In the genomic region with DNA sequence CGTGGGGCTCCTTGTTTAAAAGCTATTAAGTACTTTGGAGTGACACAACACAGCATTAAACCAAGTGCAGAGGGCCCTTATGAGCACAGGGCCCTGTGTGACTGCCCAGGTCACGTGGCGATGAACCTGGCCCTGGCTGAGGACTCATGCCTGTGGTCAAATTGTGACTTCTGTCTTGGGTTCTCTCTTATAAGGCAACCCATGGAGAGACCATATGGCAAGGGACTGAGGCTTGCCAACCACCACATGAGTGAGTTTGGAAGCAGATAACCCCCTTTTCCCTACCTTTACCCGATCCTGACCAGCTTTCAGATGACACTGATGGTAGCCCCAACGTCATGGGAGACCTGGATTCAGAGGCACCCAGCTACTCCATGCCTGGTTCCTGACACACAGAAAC, we compare ENCODE assay signal across 15 cellular contexts.
A peak's percentile ranks its signal among the peaks of the same experiment; 100 is the strongest.
DNase-seq lines count a peak whose midpoint lies in the region; ATAC-seq, FAIRE-seq and TF ChIP-seq lines count a peak whose summit lies in the region.
"Had no signal": no experiment of that assay in that cellular context is flagged by ENCODE, and none has a peak within 500 bp of the region (broad histone marks: within the 10 kb centered on the region; RNA-seq: fewer than 3 reads in every experiment).

No MANE protein-coding gene starts in this region.

- no peak for TF ChIP-seq EP300 in K562 (IDR thresholded peaks at IDR 0.05; ENCODE audit: low read length)
- TF ChIP-seq EP300 in H1 (IDR thresholded peaks at IDR 0.05; ENCODE audit: borderline replicate concordance in 1 of 2, low read depth in 2 of 2, low read length in 2 of 2) = no peak

- CTCF ChIA-PET in K562 (lab: Yijun Ruan, JAX; ENCODE audit: low intra/inter-chr PET ratio) (no interaction called here), H1 (lab: Charles Lee; ENCODE audit: partially characterized antibody) (interaction anchor here (1.2 kb wide), 1 partner anchor 15 kb away, joined by 5 read pairs; no protein-coding TSS in a partner anchor)

- no peak overlapping the region for H3K56ac ChIP-seq in H1 (replicated peaks; ENCODE audit: insufficient read length, low read depth, low read length)

- whole genome bisulfite sequencing in K562 (ENCODE audit: insufficient coverage, low coverage, missing lambda C conversion rate) = 0% methylated on average over 5 of the region's 5 CpGs
- 91% methylated on average over 5 of the region's 5 CpGs; no CpG with 5 or more reads in 1 of the 2 experiments for WGBS in H1 (ENCODE audit: extremely low coverage in 1 of 2, insufficient coverage in 1 of 2, insufficient read length in 1 of 2, insufficient replicate concordance in 2 of 2, low coverage in 1 of 2, low lambda C conversion rate in 2 of 2, missing lambda C conversion rate in 1 of 2), 2 experiments

- FAIRE-seq in K562 (lab: Jason Lieb, UNC) (no peak), H1 (lab: Jason Lieb, UNC) (no peak)

- H3K9me1 ChIP-seq in K562 (ENCODE audit: control insufficient read depth, insufficient read depth, low read length) = no peaks in the 10 kb centered on the region

- no peak for TF ChIP-seq RAD21 in K562 (CRISPR knock-in tag; conservative IDR thresholded peaks at IDR 0.05 in 1 of 2, IDR thresholded peaks at IDR 0.05 in 1 of 2)
- no peak for TF ChIP-seq RAD21 in H1 (IDR thresholded peaks at IDR 0.05 in 1 of 2, conservative IDR thresholded peaks at IDR 0.05 in 1 of 2; ENCODE audit: low read depth in 2 of 2, low read length in 2 of 2)

- in situ Hi-C loops in K562 (cut with MboI) = no loop called here

- H3K4me3 ChIP-seq in K562 (no peak overlapping the region), H1 (ENCODE audit: extremely low read depth in 1 of 4, insufficient read depth in 2 of 4, low read depth in 3 of 4, low read length in 4 of 4) (no peak overlapping the region)

- TF ChIP-seq CTCF in K562 (IDR thresholded peaks at IDR 0.05 in 2 of 3, conservative IDR thresholded peaks at IDR 0.05 in 1 of 3; ENCODE audit: insufficient read depth in 2 of 3, low read depth in 1 of 3, low read length in 3 of 3) (no peak), H1 (IDR thresholded peaks at IDR 0.05; ENCODE audit: control extremely low read depth in 1 of 3, insufficient read depth in 1 of 3, low read depth in 1 of 3, low read length in 3 of 3) (no peak)

- no peak for TF ChIP-seq POLR2A in K562 (conservative IDR thresholded peaks at IDR 0.05)
- TF ChIP-seq POLR2A in H1 (IDR thresholded peaks at IDR 0.05; ENCODE audit: control extremely low read depth in 1 of 2, low read depth in 2 of 2, low read length in 2 of 2) = no peak

- no peak overlapping the region for H2BK20ac ChIP-seq in H1 (ENCODE audit: low read length)

- ATAC-seq in GM19025 (IDR thresholded peaks at IDR 0.05; ENCODE audit: low read depth, unreplicated experiment) (peak; percentile 21), K562 (no peak)

- DNase-seq in K562 (ENCODE audit: extremely low read depth in 1 of 4, low spot score in 3 of 4) (no peak), H1 (ENCODE audit: low read depth in 1 of 2, low spot score in 2 of 2) (no peak), AG20443 (ENCODE audit: low spot score) (no peak), NCI-H1417 treated with DMSO at 0.1 percent for 48 hours (lab: John Stamatoyannopoulos, UW) (no peak), SHP77 (lab: John Stamatoyannopoulos, UW) (no peak)
- DNase-seq: BE2C; CD4-positive, CD25-positive, alpha-beta regulatory T cell; CD8-positive, alpha-beta memory T cell; COR-L47; DMS153; DMS79; GF-D8; GOT3; H9 had no signal

- H3K9me3 ChIP-seq in K562 (replicated peaks; ENCODE audit: control insufficient read depth, insufficient read depth, low read depth, low read length) = no peaks in the 10 kb centered on the region
- 0 out of 4 replicates have a peak, but pooled peaks cover 0 to 2% of the 10 kb centered on the region in 2 experiments for H3K9me3 ChIP-seq in H1 (ENCODE audit: insufficient read depth in 2 of 2, low read depth in 1 of 2, low read length in 1 of 2)
- H3K9me3 ChIP-seq: BE2C had no signal

- H2BK12ac ChIP-seq in H1 (ENCODE audit: low read depth, low read length) = no peak overlapping the region

- H3K14ac ChIP-seq in H1 (ENCODE audit: insufficient read length) = no peak overlapping the region

- H3K4me2 ChIP-seq in K562 (ENCODE audit: insufficient read depth, low read length) (no peak overlapping the region), H1 (ENCODE audit: insufficient read depth in 1 of 2, low read depth in 2 of 2, low read length in 2 of 2) (no peak overlapping the region)

- BruUV-seq in K562 (replicated peaks; lab: Mats Ljungman, UMichigan) = no TSS peak

- no peaks in the 10 kb centered on the region for H3K23me2 ChIP-seq in H1 (ENCODE audit: low read depth, low read length)

- H3K36me3 ChIP-seq in K562 (ENCODE audit: control insufficient read depth, insufficient read depth, low read length) = no peaks in the 10 kb centered on the region
- H3K36me3 ChIP-seq in H1 (ENCODE audit: control insufficient read depth in 2 of 4, insufficient read depth in 4 of 4, low read length in 3 of 4) = no peaks in the 10 kb centered on the region
- H3K36me3 ChIP-seq: BE2C had no signal

- H2AFZ ChIP-seq in K562 (ENCODE audit: low read depth, low read length) = no peak overlapping the region
- H2AFZ ChIP-seq in H1 (ENCODE audit: low read length) = 0 out of 2 replicates have a peak overlapping the region, but pooled peaks have one; percentile 34

- no peak overlapping the region for H4K5ac ChIP-seq in H1 (ENCODE audit: insufficient read length, low read depth, low read length)

- no peak overlapping the region for H3K23ac ChIP-seq in H1 (ENCODE audit: insufficient read length)

- no peak overlapping the region for H2AK5ac ChIP-seq in H1 (ENCODE audit: low read depth, low read length)

- H3K79me1 ChIP-seq in H1 (ENCODE audit: low read depth, low read length) = no peaks in the 10 kb centered on the region

- H4K20me1 ChIP-seq in K562 (replicated peaks; ENCODE audit: control insufficient read depth, insufficient read depth, low read length) (no peaks in the 10 kb centered on the region), H1 (replicated peaks in 1 of 2; ENCODE audit: control insufficient read depth in 1 of 2, insufficient read depth in 2 of 2, low read length in 2 of 2) (no peaks in the 10 kb centered on the region)

- H2BK120ac ChIP-seq in H1 (replicated peaks; ENCODE audit: low read depth, low read length) = no peak overlapping the region

- no peak overlapping the region for H4K91ac ChIP-seq in H1 (replicated peaks; ENCODE audit: insufficient read length, low read length)

- H3K4me1 ChIP-seq in K562 (replicated peaks in 1 of 2; ENCODE audit: control insufficient read depth in 2 of 2, insufficient read depth in 2 of 2, low read length in 2 of 2) (no peaks in the 10 kb centered on the region; a peak in 1 of 5 replicates), H1 (replicated peaks in 1 of 4; ENCODE audit: control insufficient read depth in 3 of 4, insufficient read depth in 4 of 4, low read length in 3 of 4) (no peaks in the 10 kb centered on the region; a peak in 1 of 7 replicates)

- H3K27me3 ChIP-seq in K562 (ENCODE audit: control insufficient read depth in 2 of 2, insufficient read depth in 2 of 2, low read length in 2 of 2) (peaks cover 7 to 24% of the 10 kb centered on the region in 2 experiments; a peak in 3 of 5 replicates), H1 (replicated peaks in 1 of 4; ENCODE audit: control insufficient read depth in 3 of 4, extremely low read depth in 1 of 4, insufficient read depth in 3 of 4, low read length in 3 of 4) (no peaks in the 10 kb centered on the region)
- H3K27me3 ChIP-seq: BE2C had no signal

- no peak overlapping the region for H2BK5ac ChIP-seq in H1 (ENCODE audit: low read depth, low read length)

- POLR2A ChIA-PET in K562 (lab: Yijun Ruan, JAX) = no interaction called here
- POLR2A ChIA-PET in H1 (lab: Charles Lee; ENCODE audit: partially characterized antibody) = interaction anchor here (0.6 kb wide), 1 partner anchor 63 kb away, joined by 3 read pairs; no protein-coding TSS in a partner anchor

- H3K18ac ChIP-seq in H1 (ENCODE audit: extremely low read depth, low read length) = no peak overlapping the region

- no peak overlapping the region for H4K8ac ChIP-seq in H1 (ENCODE audit: extremely low read depth, insufficient read depth, low read length)

- intact Hi-C loops in K562 (cut with micrococcal nuclease) = no loop called here

- no peak overlapping the region for H3K27ac ChIP-seq in K562 (ENCODE audit: extremely low read depth, low read depth, low read length)
- H3K27ac ChIP-seq in H1 (ENCODE audit: low read depth, low read length) = no peak overlapping the region

- H3K79me2 ChIP-seq in K562 (ENCODE audit: control insufficient read depth, insufficient read depth, low read length) = no peaks in the 10 kb centered on the region
- no peaks in the 10 kb centered on the region for H3K79me2 ChIP-seq in H1 (ENCODE audit: control insufficient read depth in 1 of 2, insufficient read depth in 2 of 2, low read length in 2 of 2)

- H2BK15ac ChIP-seq in H1 (ENCODE audit: low read length) = no peak overlapping the region

- H3K9ac ChIP-seq in K562 (ENCODE audit: insufficient read depth in 1 of 2, low read depth in 2 of 2, low read length in 2 of 2) (no peak overlapping the region), H1 (replicated peaks in 1 of 4; ENCODE audit: extremely low read depth in 1 of 4, low read depth in 3 of 4, low read length in 3 of 4) (no peak overlapping the region)

- H3K4ac ChIP-seq in H1 (replicated peaks; ENCODE audit: insufficient read length, low read depth, low read length) = no peak overlapping the region

TF ChIP-seq in K562, 482 proteins besides CTCF, POLR2A, EP300 and RAD21 (continues in another document):
- TF ChIP-seq ZNF699 (CRISPR knock-in tag; IDR thresholded peaks at IDR 0.05; ENCODE audit: insufficient replicate concordance) (no peak), PPARD (CRISPR knock-in tag; IDR thresholded peaks at IDR 0.05) (no peak)
- TF ChIP-seq, protein P1, sequence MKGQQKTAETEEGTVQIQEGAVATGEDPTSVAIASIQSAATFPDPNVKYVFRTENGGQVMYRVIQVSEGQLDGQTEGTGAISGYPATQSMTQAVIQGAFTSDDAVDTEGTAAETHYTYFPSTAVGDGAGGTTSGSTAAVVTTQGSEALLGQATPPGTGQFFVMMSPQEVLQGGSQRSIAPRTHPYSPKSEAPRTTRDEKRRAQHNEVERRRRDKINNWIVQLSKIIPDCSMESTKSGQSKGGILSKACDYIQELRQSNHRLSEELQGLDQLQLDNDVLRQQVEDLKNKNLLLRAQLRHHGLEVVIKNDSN (CRISPR knock-in tag; IDR thresholded peaks at IDR 0.05) = peak; percentile 47; the same call in 1 of the 2 replicates
